ENCODE assay signal across 18 cellular contexts in genomic region chr1:206954616-206955342, GRCh38. TPM values are rescaled to one million over a fixed set of nuclear protein-coding genes. Genes with fewer than 3 reads are reported as not detected.
DNase-seq lines count a peak whose midpoint lies in the region; ATAC-seq and TF ChIP-seq lines count a peak whose summit lies in the region.
"Had no signal": no experiment of that assay in that cellular context is flagged by ENCODE, and none has a peak within 500 bp of the region (broad histone marks: within the 10 kb centered on the region; RNA-seq: fewer than 3 reads in every experiment).

No MANE protein-coding gene starts in this region.

- H3K9me3 Mint-ChIP-seq in activated naive CD8-positive, alpha-beta T cell treated with anti-CD3 and anti-CD28 coated beads, Interleukin-2, amount 10 ng/mL, durations not matched to agents 7 days and 5 days = no peaks in the 10 kb centered on the region
- no peaks in the 10 kb centered on the region for H3K9me3 Mint-ChIP-seq in activated naive CD8-positive, alpha-beta T cell treated with anti-CD3 and anti-CD28 coated beads, Interleukin-2, amount 50 U/mL, for 24 hours
- no peaks in the 10 kb centered on the region for H3K9me3 Mint-ChIP-seq in type B pancreatic cell
- H3K9me3 Mint-ChIP-seq in activated CD4-positive, alpha-beta memory T cell treated with anti-CD3 and anti-CD28 coated beads for 36 hours = no peaks in the 10 kb centered on the region
- H3K9me3 Mint-ChIP-seq: brain had no signal

- peaks cover 4% of the 10 kb centered on the region for H3K27me3 Mint-ChIP-seq in activated naive CD8-positive, alpha-beta T cell treated with anti-CD3 and anti-CD28 coated beads, Interleukin-2, amount 10 ng/mL, durations not matched to agents 7 days and 5 days
- peaks cover 1% of the 10 kb centered on the region for H3K27me3 Mint-ChIP-seq in activated naive CD8-positive, alpha-beta T cell treated with anti-CD3 and anti-CD28 coated beads, Interleukin-2, amount 50 U/mL, for 24 hours
- H3K27me3 Mint-ChIP-seq in type B pancreatic cell = no peaks in the 10 kb centered on the region
- peaks cover 4% of the 10 kb centered on the region for H3K27me3 Mint-ChIP-seq in activated CD4-positive, alpha-beta memory T cell treated with anti-CD3 and anti-CD28 coated beads for 36 hours
- H3K27me3 Mint-ChIP-seq: brain had no signal

- peaks cover 21% of the 10 kb centered on the region for H3K4me1 Mint-ChIP-seq in activated naive CD8-positive, alpha-beta T cell treated with anti-CD3 and anti-CD28 coated beads, Interleukin-2, amount 10 ng/mL, durations not matched to agents 7 days and 5 days
- H3K4me1 Mint-ChIP-seq in activated naive CD8-positive, alpha-beta T cell treated with anti-CD3 and anti-CD28 coated beads, Interleukin-2, amount 50 U/mL, for 24 hours = peaks cover 13% of the 10 kb centered on the region
- H3K4me1 Mint-ChIP-seq in type B pancreatic cell (ENCODE audit: unreplicated experiment) = peaks cover 41% of the 10 kb centered on the region
- peaks cover 15% of the 10 kb centered on the region for H3K4me1 Mint-ChIP-seq in activated CD4-positive, alpha-beta memory T cell treated with anti-CD3 and anti-CD28 coated beads for 36 hours (ENCODE audit: low read depth)

- H3K4me3 Mint-ChIP-seq in activated naive CD8-positive, alpha-beta T cell treated with anti-CD3 and anti-CD28 coated beads, Interleukin-2, amount 10 ng/mL, durations not matched to agents 7 days and 5 days = no peak overlapping the region
- no peak overlapping the region for H3K4me3 Mint-ChIP-seq in activated naive CD8-positive, alpha-beta T cell treated with anti-CD3 and anti-CD28 coated beads, Interleukin-2, amount 50 U/mL, for 24 hours
- no peak overlapping the region for H3K4me3 Mint-ChIP-seq in type B pancreatic cell
- H3K4me3 Mint-ChIP-seq in activated CD4-positive, alpha-beta memory T cell treated with anti-CD3 and anti-CD28 coated beads for 36 hours = no peak overlapping the region
- H3K4me3 Mint-ChIP-seq: brain, neural crest cell had no signal

- H3K36me3 Mint-ChIP-seq in activated naive CD8-positive, alpha-beta T cell treated with anti-CD3 and anti-CD28 coated beads, Interleukin-2, amount 10 ng/mL, durations not matched to agents 7 days and 5 days = no peaks in the 10 kb centered on the region
- H3K36me3 Mint-ChIP-seq in activated naive CD8-positive, alpha-beta T cell treated with anti-CD3 and anti-CD28 coated beads, Interleukin-2, amount 50 U/mL, for 24 hours (ENCODE audit: low read depth) = no peaks in the 10 kb centered on the region
- H3K36me3 Mint-ChIP-seq in type B pancreatic cell = no peaks in the 10 kb centered on the region
- H3K36me3 Mint-ChIP-seq in activated CD4-positive, alpha-beta memory T cell treated with anti-CD3 and anti-CD28 coated beads for 36 hours = no peaks in the 10 kb centered on the region
- H3K36me3 Mint-ChIP-seq: brain had no signal

- no peak for TF ChIP-seq CTCF in type B pancreatic cell (conservative IDR thresholded peaks at IDR 0.05)

- intact Hi-C loops in activated CD4-positive, alpha-beta memory T cell treated with anti-CD3 and anti-CD28 coated beads for 36 hours (cut with micrococcal nuclease) = no loop called here

- CTCF ChIA-PET in activated CD4-positive, alpha-beta memory T cell treated with anti-CD3 and anti-CD28 coated beads for 36 hours (lab: Charles Lee) = interaction anchor here (0.6 to 3.4 kb wide), 7 partner anchors 19 to 492 kb away, joined by 3 to 12 read pairs (median 4); no protein-coding TSS in a partner anchor

- ATAC-seq in activated naive CD8-positive, alpha-beta T cell treated with anti-CD3 and anti-CD28 coated beads, Interleukin-2, amount 10 ng/mL, durations not matched to agents 7 days and 5 days (ENCODE audit: low read depth) = no peak
- ATAC-seq in activated naive CD8-positive, alpha-beta T cell treated with anti-CD3 and anti-CD28 coated beads, Interleukin-2, amount 50 U/mL, for 24 hours = no peak
- ATAC-seq: Panc1, SK-N-SH treated with all-trans-retinoic acid at 6 μM for 48 hours had no signal

- POLR2A ChIA-PET in activated naive CD8-positive, alpha-beta T cell treated with anti-CD3 and anti-CD28 coated beads, Interleukin-2, amount 10 ng/mL, durations not matched to agents 7 days and 5 days (lab: Charles Lee) = interaction anchor here (0.7 to 1.5 kb wide), 2 partner anchors 27 to 33 kb away, joined by 3 to 4 read pairs; partner anchors contain the start of gene FCMR
- POLR2A ChIA-PET in activated CD4-positive, alpha-beta memory T cell treated with anti-CD3 and anti-CD28 coated beads for 36 hours (lab: Charles Lee) = no interaction called here

- H3K27ac Mint-ChIP-seq in activated naive CD8-positive, alpha-beta T cell treated with anti-CD3 and anti-CD28 coated beads, Interleukin-2, amount 10 ng/mL, durations not matched to agents 7 days and 5 days = peak overlapping the region; percentile 65
- H3K27ac Mint-ChIP-seq in activated naive CD8-positive, alpha-beta T cell treated with anti-CD3 and anti-CD28 coated beads, Interleukin-2, amount 50 U/mL, for 24 hours = no peak overlapping the region
- peak overlapping the region; percentile 11 for H3K27ac Mint-ChIP-seq in type B pancreatic cell
- no peak overlapping the region for H3K27ac Mint-ChIP-seq in activated CD4-positive, alpha-beta memory T cell treated with anti-CD3 and anti-CD28 coated beads for 36 hours

- no peak for DNase-seq in activated naive CD8-positive, alpha-beta T cell treated with anti-CD3 and anti-CD28 coated beads, Interleukin-2, amount 10 ng/mL, durations not matched to agents 7 days and 5 days
- no peak for DNase-seq in activated naive CD8-positive, alpha-beta T cell treated with anti-CD3 and anti-CD28 coated beads, Interleukin-2, amount 50 U/mL, for 24 hours
- peak; percentile 29 for DNase-seq in glomerular visceral epithelial cell (ENCODE audit: extremely low spot score)
- no peak for DNase-seq in type B pancreatic cell (ENCODE audit: extremely low spot score, unreplicated experiment)
- no peak for DNase-seq in activated CD4-positive, alpha-beta memory T cell treated with anti-CD3 and anti-CD28 coated beads for 36 hours
- no peak for DNase-seq in SKM-1 (lab: John Stamatoyannopoulos, UW; ENCODE audit: unreplicated experiment)
- DNase-seq: activated naive CD4-positive, alpha-beta T cell; effector CD4-positive, alpha-beta T cell; GF-D8; NCI-H187 had no signal

RNA-seq across cellular contexts. Expression of gene PIGR, which starts 8.5 kb away (rescaled TPM):
- not detected for total RNA-seq in activated naive CD8-positive, alpha-beta T cell treated with anti-CD3 and anti-CD28 coated beads, Interleukin-2, amount 10 ng/mL, durations not matched to agents 7 days and 5 days
- 16.9 and 30.1 TPM in 2 replicates for total RNA-seq in type B pancreatic cell (ENCODE audit: low replicate concordance)
- total RNA-seq in activated CD4-positive, alpha-beta memory T cell treated with anti-CD3 and anti-CD28 coated beads for 36 hours = under 1 TPM; 0.10 TPM
- total RNA-seq: NCI-H460, neural crest cell, right atrium auricular region had no signal

RNA-seq across cellular contexts. Expression of gene FCAMR, which starts 15.5 kb away (rescaled TPM):
- total RNA-seq in activated naive CD8-positive, alpha-beta T cell treated with anti-CD3 and anti-CD28 coated beads, Interleukin-2, amount 10 ng/mL, durations not matched to agents 7 days and 5 days = under 1 TPM in 1 of 2 experiments, not detected in 1; 0.22 TPM
- total RNA-seq in type B pancreatic cell (ENCODE audit: low replicate concordance) = not detected in 2 replicates
- total RNA-seq in activated CD4-positive, alpha-beta memory T cell treated with anti-CD3 and anti-CD28 coated beads for 36 hours = not detected
- total RNA-seq: NCI-H460, neural crest cell, right atrium auricular region, ureter had no signal

RNA-seq across cellular contexts. Expression of gene FCMR, which starts 33.0 kb away (rescaled TPM):
- 100 to 1,000 TPM; 145 to 159 TPM for total RNA-seq in activated naive CD8-positive, alpha-beta T cell treated with anti-CD3 and anti-CD28 coated beads, Interleukin-2, amount 10 ng/mL, durations not matched to agents 7 days and 5 days
- total RNA-seq in type B pancreatic cell (ENCODE audit: low replicate concordance) = 0.58 and 0.81 TPM in 2 replicates
- total RNA-seq in activated CD4-positive, alpha-beta memory T cell treated with anti-CD3 and anti-CD28 coated beads for 36 hours = 10 to 100 TPM; 65.7 to 73.0 TPM
- total RNA-seq: NCI-H460, neural crest cell had no signal

RNA-seq across cellular contexts. Expression of gene IL24, which starts 57.5 kb away (rescaled TPM):
- not detected for total RNA-seq in activated naive CD8-positive, alpha-beta T cell treated with anti-CD3 and anti-CD28 coated beads, Interleukin-2, amount 10 ng/mL, durations not matched to agents 7 days and 5 days
- not detected in 2 replicates for total RNA-seq in type B pancreatic cell (ENCODE audit: low replicate concordance)
- total RNA-seq in activated CD4-positive, alpha-beta memory T cell treated with anti-CD3 and anti-CD28 coated beads for 36 hours = 10 to 100 TPM in 1 of 2 experiments, 1 to 10 TPM in 1; 9.8 to 10.0 TPM
- total RNA-seq: lung, NCI-H460, neural crest cell, ureter had no signal

Comparison
In these comparisons a context has a peak if more than half of its experiments do, and no peak if none do; other contexts are left out.
1. H3K27ac Mint-ChIP-seq: peak in activated naive CD8-positive, alpha-beta T cell treated with anti-CD3 and anti-CD28 coated beads, Interleukin-2, amount 10 ng/mL, durations not matched to agents 7 days and 5 days (single experiment) and type B pancreatic cell (single experiment); none in activated naive CD8-positive, alpha-beta T cell treated with anti-CD3 and anti-CD28 coated beads, Interleukin-2, amount 50 U/mL, for 24 hours (single experiment) and activated CD4-positive, alpha-beta memory T cell treated with anti-CD3 and anti-CD28 coated beads for 36 hours (single experiment).
2. RNA of gene PIGR, which starts 8.5 kb away (total RNA-seq): 16.9 to 30.1 TPM in type B pancreatic cell; 0.10 TPM in activated CD4-positive, alpha-beta memory T cell treated with anti-CD3 and anti-CD28 coated beads for 36 hours and not detected in activated naive CD8-positive, alpha-beta T cell treated with anti-CD3 and anti-CD28 coated beads, Interleukin-2, amount 10 ng/mL, durations not matched to agents 7 days and 5 days; every median in the first group is over 10 times any median in the second.
3. RNA of gene FCMR, which starts 33.0 kb away (total RNA-seq): 145 to 159 TPM in activated naive CD8-positive, alpha-beta T cell treated with anti-CD3 and anti-CD28 coated beads, Interleukin-2, amount 10 ng/mL, durations not matched to agents 7 days and 5 days and 65.7 to 73.0 TPM in activated CD4-positive, alpha-beta memory T cell treated with anti-CD3 and anti-CD28 coated beads for 36 hours; 0.58 to 0.81 TPM in type B pancreatic cell; every median in the first group is over 10 times any median in the second.